Comparison of ENCODE assay signal across 8 cellular contexts in the genomic region with DNA sequence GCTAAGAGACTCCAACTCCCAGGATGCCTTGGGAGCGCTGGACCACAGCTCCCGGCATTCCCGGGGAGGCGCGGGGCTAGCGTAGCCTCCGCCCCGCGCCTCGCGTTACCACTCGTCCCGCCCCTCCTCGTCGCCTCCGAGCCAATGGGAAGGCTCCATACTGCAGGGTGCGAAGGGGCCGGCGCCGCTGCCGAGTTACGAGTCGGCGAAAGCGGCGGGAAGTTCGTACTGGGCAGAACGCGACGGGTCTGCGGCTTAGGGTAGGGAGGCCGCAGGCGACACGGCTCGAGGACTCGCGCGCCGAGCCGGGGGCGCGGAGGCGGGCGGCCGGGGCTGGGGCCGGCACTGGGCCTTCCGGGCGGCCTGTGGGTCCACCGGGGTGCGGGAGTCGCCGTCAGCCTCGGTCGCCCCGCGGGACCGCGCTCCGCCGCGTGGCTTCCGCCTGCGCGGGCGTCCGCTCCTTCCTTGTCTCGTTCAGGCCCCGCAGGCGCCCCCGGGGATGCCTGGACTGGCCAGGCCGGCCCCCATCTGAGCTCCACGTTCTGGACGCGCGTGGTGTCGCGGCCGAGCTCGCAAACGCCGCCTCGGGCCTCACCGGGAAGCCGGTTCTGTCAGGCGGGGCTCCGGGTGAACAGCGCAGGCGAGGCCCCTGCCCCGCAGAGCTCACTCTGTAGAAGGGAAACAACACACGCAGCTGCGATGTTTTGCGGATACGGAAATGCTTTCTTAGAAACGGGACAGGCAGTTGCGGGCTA. TPM values are rescaled to one million over a fixed set of nuclear protein-coding genes. Genes with fewer than 3 reads are reported as not detected.
DNase-seq lines count a peak whose midpoint lies in the region; ATAC-seq and TF ChIP-seq lines count a peak whose summit lies in the region.

Gene VRK1, plus strand, starts transcription at position 195 of the 755 bp plus-strand sequence. CDS start 36,090 bp downstream, outside the sequence.

- H3F3A ChIP-seq in SK-N-SH (replicated peaks; ENCODE audit: insufficient read depth) = no peaks in the 10 kb centered on the region

- peak within 1 kb of the TSS; percentile 94 for H3K27ac Mint-ChIP-seq in activated naive CD4-positive, alpha-beta T cell treated with anti-CD3 and anti-CD28 coated beads, Interleukin-2, amount 10 ng/mL, durations not matched to agents 7 days and 5 days

- no peaks in the 10 kb centered on the region for H3K27me3 ChIP-seq in SK-N-SH (ENCODE audit: insufficient read depth)

- peaks cover 49% of the 10 kb centered on the region for H3K79me2 ChIP-seq in SK-N-SH (ENCODE audit: insufficient read depth)

- CTCF ChIA-PET in GM10248 (lab: Yijun Ruan, JAX) = interaction anchor here (0.5 to 2.5 kb wide), 3 partner anchors 12 to 56 kb away, joined by 3 to 10 read pairs (median 3); no protein-coding TSS in a partner anchor
- CTCF ChIA-PET in SK-N-SH (lab: Yijun Ruan, JAX) = interaction anchor here (0.9 to 2.1 kb wide), 3 partner anchors 25 to 55 kb away, joined by 3 to 6 read pairs (median 4); no protein-coding TSS in a partner anchor
- CTCF ChIA-PET in activated naive CD4-positive, alpha-beta T cell treated with anti-CD3 and anti-CD28 coated beads, Interleukin-2, amount 10 ng/mL, durations not matched to agents 7 days and 5 days (lab: Charles Lee) = no interaction called here

- peaks cover 7 to 16% of the 10 kb centered on the region in 2 experiments; a peak in 3 of 4 replicates for H3K4me1 ChIP-seq in SK-N-SH (ENCODE audit: control insufficient read depth in 1 of 2, insufficient read depth in 2 of 2, low read depth in 1 of 2, low read length in 1 of 2)

- H3K4me2 ChIP-seq in SK-N-SH = peak within 1 kb of the TSS; percentile 94

- TF ChIP-seq RAD21 in SK-N-SH (IDR thresholded peaks at IDR 0.05; ENCODE audit: low read length) = no peak

- H3K9ac ChIP-seq in SK-N-SH = peak within 1 kb of the TSS; percentile 86

- peaks cover 12% of the 10 kb centered on the region for H3K27me3 Mint-ChIP-seq in activated naive CD4-positive, alpha-beta T cell treated with anti-CD3 and anti-CD28 coated beads, Interleukin-2, amount 10 ng/mL, durations not matched to agents 7 days and 5 days

- WGBS in SK-N-SH (ENCODE audit: low lambda C conversion rate) = 2% methylated on average over 16 of the region's 95 CpGs

- H3K9me3 Mint-ChIP-seq in activated naive CD4-positive, alpha-beta T cell treated with anti-CD3 and anti-CD28 coated beads, Interleukin-2, amount 10 ng/mL, durations not matched to agents 7 days and 5 days = no peaks in the 10 kb centered on the region

- peak within 1 kb of the TSS; percentile 87 for H2AFZ ChIP-seq in SK-N-SH (ENCODE audit: low read depth)

- ATAC-seq in HG02610 (IDR thresholded peaks at IDR 0.05; ENCODE audit: unreplicated experiment) = peak; percentile 98

- no peaks in the 10 kb centered on the region for H4K20me1 ChIP-seq in SK-N-SH (ENCODE audit: insufficient read depth)

- H3K36me3 Mint-ChIP-seq in activated naive CD4-positive, alpha-beta T cell treated with anti-CD3 and anti-CD28 coated beads, Interleukin-2, amount 10 ng/mL, durations not matched to agents 7 days and 5 days = peaks cover 3% of the 10 kb centered on the region

- peak within 1 kb of the TSS; percentile 93 for H3K4me3 Mint-ChIP-seq in activated naive CD4-positive, alpha-beta T cell treated with anti-CD3 and anti-CD28 coated beads, Interleukin-2, amount 10 ng/mL, durations not matched to agents 7 days and 5 days

- TF ChIP-seq CTCF in GM10248 (IDR thresholded peaks at IDR 0.05; ENCODE audit: control extremely low read depth, extremely low read depth, low read depth, missing control alignments) (no peak), SK-N-SH (IDR thresholded peaks at IDR 0.05) (no peak)

- peak; percentile 95 for DNase-seq in GM10248 (ENCODE audit: extremely low spot score)
- DNase-seq in NCI-H1092 (lab: John Stamatoyannopoulos, UW) = peak; percentile 94
- peak; percentile 96 for DNase-seq in SK-N-SH
- peak; percentile 96 for DNase-seq in activated naive CD4-positive, alpha-beta T cell treated with anti-CD3 and anti-CD28 coated beads, Interleukin-2, amount 10 ng/mL, durations not matched to agents 7 days and 5 days
- DNase-seq in globus pallidus (ENCODE audit: low spot score) = peak; percentile 95
- peak; percentile 57 to 98 (median 93) for DNase-seq in nucleus accumbens (lab: John Stamatoyannopoulos, UW)
- peak; percentile 98 for DNase-seq in superior temporal gyrus (ENCODE audit: extremely low spot score)

- H3K36me3 ChIP-seq in SK-N-SH (replicated peaks in 1 of 2; ENCODE audit: control insufficient read depth in 1 of 2, insufficient read depth in 2 of 2, low read length in 1 of 2) = no peaks in the 10 kb centered on the region

- peaks cover 38% of the 10 kb centered on the region for H3K4me1 Mint-ChIP-seq in activated naive CD4-positive, alpha-beta T cell treated with anti-CD3 and anti-CD28 coated beads, Interleukin-2, amount 10 ng/mL, durations not matched to agents 7 days and 5 days

- peak within 1 kb of the TSS; percentile 30 to 43; a peak in 2 of 4 replicates for H3K27ac ChIP-seq in SK-N-SH (ENCODE audit: low read depth in 2 of 2, low read length in 1 of 2)

- H3K9me3 ChIP-seq in SK-N-SH = no peaks in the 10 kb centered on the region

- H3K4me3 ChIP-seq in SK-N-SH (ENCODE audit: low read depth in 2 of 2, low read length in 1 of 2) = peak within 1 kb of the TSS; percentile 81 to 90

- POLR2A ChIA-PET in GM10248 (lab: Yijun Ruan, JAX) = no interaction called here
- POLR2A ChIA-PET in SK-N-SH (lab: Yijun Ruan, JAX) = no interaction called here

- no peak for TF ChIP-seq EP300 in SK-N-SH (IDR thresholded peaks at IDR 0.05; ENCODE audit: borderline replicate concordance in 1 of 2, low read depth in 1 of 2, low read length in 1 of 2)

- H3K9me2 ChIP-seq in SK-N-SH = no peaks in the 10 kb centered on the region

TF ChIP-seq in SK-N-SH, 30 proteins besides CTCF, POLR2A, EP300 and RAD21 (continues in another document):
- TF ChIP-seq TAF1 (IDR thresholded peaks at IDR 0.05; ENCODE audit: borderline replicate concordance, low read depth, low read length) (peak; percentile 71; the same call in 1 of the 2 replicates), IRF3 (IDR thresholded peaks at IDR 0.05; ENCODE audit: low read depth, low read length) (peak; percentile 44; the same call in 1 of the 2 replicates), ELF1 (IDR thresholded peaks at IDR 0.05) (no peak), REST (IDR thresholded peaks at IDR 0.05; ENCODE audit: low read depth, low read length) (0 out of 2 replicates have a peak, but pooled peaks have one; percentile 29), NFIC (IDR thresholded peaks at IDR 0.05; ENCODE audit: borderline replicate concordance) (no peak), TCF12 (IDR thresholded peaks at IDR 0.05) (no peak), RFX5 (IDR thresholded peaks at IDR 0.05; ENCODE audit: low read length) (no peak), MXI1 (IDR thresholded peaks at IDR 0.05; ENCODE audit: low read depth, low read length) (peak; percentile 88)
- TF ChIP-seq, protein P1, sequence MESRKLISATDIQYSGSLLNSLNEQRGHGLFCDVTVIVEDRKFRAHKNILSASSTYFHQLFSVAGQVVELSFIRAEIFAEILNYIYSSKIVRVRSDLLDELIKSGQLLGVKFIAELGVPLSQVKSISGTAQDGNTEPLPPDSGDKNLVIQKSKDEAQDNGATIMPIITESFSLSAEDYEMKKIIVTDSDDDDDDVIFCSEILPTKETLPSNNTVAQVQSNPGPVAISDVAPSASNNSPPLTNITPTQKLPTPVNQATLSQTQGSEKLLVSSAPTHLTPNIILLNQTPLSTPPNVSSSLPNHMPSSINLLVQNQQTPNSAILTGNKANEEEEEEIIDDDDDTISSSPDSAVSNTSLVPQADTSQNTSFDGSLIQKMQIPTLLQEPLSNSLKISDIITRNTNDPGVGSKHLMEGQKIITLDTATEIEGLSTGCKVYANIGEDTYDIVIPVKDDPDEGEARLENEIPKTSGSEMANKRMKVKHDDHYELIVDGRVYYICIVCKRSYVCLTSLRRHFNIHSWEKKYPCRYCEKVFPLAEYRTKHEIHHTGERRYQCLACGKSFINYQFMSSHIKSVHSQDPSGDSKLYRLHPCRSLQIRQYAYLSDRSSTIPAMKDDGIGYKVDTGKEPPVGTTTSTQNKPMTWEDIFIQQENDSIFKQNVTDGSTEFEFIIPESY (IDR thresholded peaks at IDR 0.05; ENCODE audit: borderline replicate concordance, low read depth) = peak; percentile 90

RNA-seq across cellular contexts. Expression of gene VRK1, which starts in this region (rescaled TPM):
- 8.6 and 9.1 TPM in 2 replicates for polyA plus RNA-seq in SK-N-SH (2012; rRNA removed)
- 11.5 and 15.9 TPM in 2 replicates for polyA plus RNA-seq in SK-N-SH (2012; cell fraction: cytosol; rRNA removed)
- 3.9 and 6.4 TPM in 2 replicates for polyA plus RNA-seq in SK-N-SH (2012; cell fraction: nucleus; rRNA removed)

Comparison
In these comparisons a context has a peak if more than half of its experiments do, and no peak if none do; other contexts are left out.
1. Peak in every context shown above with its lines: DNase-seq, ATAC-seq, H3K4me3 ChIP-seq and H3K27ac ChIP-seq.